ENCODE assay signal across 14 cellular contexts in the genomic region with DNA sequence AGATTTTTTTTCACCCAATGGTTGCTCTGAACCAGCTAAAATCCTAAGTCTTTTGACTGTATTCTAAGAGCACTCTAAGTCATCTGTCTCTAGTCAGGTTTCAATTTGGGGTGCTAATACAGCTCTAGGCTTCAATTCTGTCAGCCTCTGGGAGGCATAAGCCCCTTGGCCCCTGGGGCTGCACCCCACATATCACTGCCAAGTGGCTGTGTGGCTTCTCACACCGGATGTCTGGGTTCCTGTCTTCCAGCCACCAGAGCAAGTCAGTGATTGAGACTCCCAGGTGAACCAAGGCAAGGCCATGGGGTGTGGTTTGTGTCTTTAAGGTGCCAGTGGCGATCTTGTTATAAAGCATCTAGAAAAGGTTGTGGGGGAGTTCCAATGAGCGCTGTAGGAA.
DNase-seq lines count a peak whose midpoint lies in the region; ATAC-seq and TF ChIP-seq lines count a peak whose summit lies in the region.
"Had no signal": no experiment of that assay in that cellular context is flagged by ENCODE, and none has a peak within 500 bp of the region (broad histone marks: within the 10 kb centered on the region; RNA-seq: fewer than 3 reads in every experiment).

No MANE protein-coding gene starts in this region.

- no peaks in the 10 kb centered on the region for H3K27me3 ChIP-seq in gastrocnemius medialis
- H3K27me3 ChIP-seq: MG63, Peyer's patch, tibial artery had no signal

- in situ Hi-C loops in gastrocnemius medialis (cut with MboI; ENCODE audit: low sequenced_read_pairs in 4 of 4) = loop anchor here (10.0 to 25.0 kb wide), 6 partner anchors 149 to 624 kb away; no protein-coding TSS in a partner anchor

- POLR2A ChIA-PET in WTC11 (lab: Charles Lee) = no interaction called here

- no peak for DNase-seq in activated T-cell treated with anti-CD3 and anti-CD28 coated beads, Interleukin-2, amount 50 U/mL, for 24 hours
- no peak for DNase-seq in activated T-cell treated with anti-CD3 and anti-CD28 coated beads, Interleukin-2, amount 50 U/mL, for 48 hours
- DNase-seq in central memory CD8-positive, alpha-beta T cell (ENCODE audit: low spot score in 2 of 2) = no peak
- DNase-seq in gastrocnemius medialis = no peak
- DNase-seq in NCI-H2081 (lab: John Stamatoyannopoulos, UW) = no peak
- DNase-seq in WTC11 (ENCODE audit: low spot score) = no peak
- DNase-seq: effector CD4-positive, alpha-beta T cell; MG63; Peyer's patch; stimulated activated CD4-positive, alpha-beta T cell treated with anti-CD3 and anti-CD28 coated beads, Interleukin-2, amount 100 ng/mL, for 24 hours; tibial artery had no signal

- no peaks in the 10 kb centered on the region for H3K9me3 Mint-ChIP-seq in activated T-cell treated with anti-CD3 and anti-CD28 coated beads, Interleukin-2, amount 50 U/mL, for 24 hours
- H3K9me3 Mint-ChIP-seq in central memory CD8-positive, alpha-beta T cell = no peaks in the 10 kb centered on the region
- H3K9me3 Mint-ChIP-seq in WTC11 = no peaks in the 10 kb centered on the region
- H3K9me3 Mint-ChIP-seq: activated naive CD4-positive, alpha-beta T cell treated with anti-CD3 and anti-CD28 coated beads, Interleukin-2, amount 50 U/mL, for 24 hours had no signal

- H3K4me3 ChIP-seq in gastrocnemius medialis = no peak overlapping the region
- H3K4me3 ChIP-seq: MG63, Peyer's patch, tibial artery had no signal

- no peaks in the 10 kb centered on the region for H3K27me3 Mint-ChIP-seq in activated T-cell treated with anti-CD3 and anti-CD28 coated beads, Interleukin-2, amount 50 U/mL, for 24 hours
- no peaks in the 10 kb centered on the region for H3K27me3 Mint-ChIP-seq in central memory CD8-positive, alpha-beta T cell
- H3K27me3 Mint-ChIP-seq in WTC11 (ENCODE audit: low read depth) = no peaks in the 10 kb centered on the region
- H3K27me3 Mint-ChIP-seq: activated naive CD4-positive, alpha-beta T cell treated with anti-CD3 and anti-CD28 coated beads, Interleukin-2, amount 50 U/mL, for 24 hours had no signal

- intact Hi-C loops in gastrocnemius medialis (cut with DNase I; ENCODE audit: low total_unique reads) = loop anchor here (5.0 to 10.0 kb wide), 7 partner anchors 39 to 1441 kb away; a partner anchor contains a TSS

- no peak for TF ChIP-seq POLR2A in gastrocnemius medialis (IDR thresholded peaks at IDR 0.05)

- H3K4me1 ChIP-seq in gastrocnemius medialis = peaks cover 26 to 27% of the 10 kb centered on the region in 2 donors

- H3K4me1 Mint-ChIP-seq in activated T-cell treated with anti-CD3 and anti-CD28 coated beads, Interleukin-2, amount 50 U/mL, for 24 hours (ENCODE audit: low read depth) = peaks cover 12% of the 10 kb centered on the region
- H3K4me1 Mint-ChIP-seq in central memory CD8-positive, alpha-beta T cell = peaks cover 30% of the 10 kb centered on the region
- H3K4me1 Mint-ChIP-seq in WTC11 = peaks cover 23% of the 10 kb centered on the region

- H3K4me3 Mint-ChIP-seq in activated T-cell treated with anti-CD3 and anti-CD28 coated beads, Interleukin-2, amount 50 U/mL, for 24 hours = no peak overlapping the region
- H3K4me3 Mint-ChIP-seq in central memory CD8-positive, alpha-beta T cell = no peak overlapping the region
- no peak overlapping the region for H3K4me3 Mint-ChIP-seq in WTC11
- H3K4me3 Mint-ChIP-seq: activated naive CD4-positive, alpha-beta T cell treated with anti-CD3 and anti-CD28 coated beads, Interleukin-2, amount 50 U/mL, for 24 hours had no signal

- H3K36me3 Mint-ChIP-seq in activated T-cell treated with anti-CD3 and anti-CD28 coated beads, Interleukin-2, amount 50 U/mL, for 24 hours (ENCODE audit: low read depth) = peaks cover 95% of the 10 kb centered on the region
- H3K36me3 Mint-ChIP-seq in central memory CD8-positive, alpha-beta T cell (ENCODE audit: insufficient read depth) = peaks cover 55% of the 10 kb centered on the region
- H3K36me3 Mint-ChIP-seq in WTC11 = peaks cover 32% of the 10 kb centered on the region

- peaks cover 0 to 36% of the 10 kb centered on the region in 2 donors for H3K36me3 ChIP-seq in gastrocnemius medialis

- CTCF ChIA-PET in WTC11 (lab: Charles Lee) = interaction anchor here (0.9 to 1.6 kb wide), 4 partner anchors 28 to 307 kb away, joined by 3 to 5 read pairs (median 4); no protein-coding TSS in a partner anchor

- H3K9me3 ChIP-seq in gastrocnemius medialis = no peaks in the 10 kb centered on the region
- H3K9me3 ChIP-seq: MG63, Peyer's patch, tibial artery had no signal

- TF ChIP-seq CTCF in gastrocnemius medialis (IDR thresholded peaks at IDR 0.05 in 4 of 5, conservative IDR thresholded peaks at IDR 0.05 in 1 of 5) (no peak), WTC11 (IDR thresholded peaks at IDR 0.05) (no peak)

- peak overlapping the region; percentile 78 to 88 (median 80) for H3K27ac ChIP-seq in gastrocnemius medialis
- H3K27ac ChIP-seq: Peyer's patch, tibial artery had no signal

- ATAC-seq in GM18502 (IDR thresholded peaks at IDR 0.05; ENCODE audit: poor library complexity, unreplicated experiment) (peak; percentile 68), gastrocnemius medialis (peak; percentile 7 to 33), WTC11 (no peak), HG03095 (IDR thresholded peaks at IDR 0.05; ENCODE audit: unreplicated experiment) (no peak)
- peak; percentile 55 for ATAC-seq in central memory CD8-positive, alpha-beta T cell (replicated peaks; ENCODE audit: extremely low read depth, poor library complexity, severe bottlenecking)

- H3K27ac Mint-ChIP-seq in activated T-cell treated with anti-CD3 and anti-CD28 coated beads, Interleukin-2, amount 50 U/mL, for 24 hours = peak overlapping the region; percentile 68
- H3K27ac Mint-ChIP-seq in central memory CD8-positive, alpha-beta T cell (ENCODE audit: low read depth) = peak overlapping the region; percentile 49
- H3K27ac Mint-ChIP-seq in WTC11 = no peak overlapping the region
- H3K27ac Mint-ChIP-seq: activated naive CD4-positive, alpha-beta T cell treated with anti-CD3 and anti-CD28 coated beads, Interleukin-2, amount 50 U/mL, for 24 hours had no signal

TF ChIP-seq in WTC11, 78 proteins besides CTCF, POLR2A, EP300 and RAD21 (continues in another document):
- TF ChIP-seq, protein P1, sequence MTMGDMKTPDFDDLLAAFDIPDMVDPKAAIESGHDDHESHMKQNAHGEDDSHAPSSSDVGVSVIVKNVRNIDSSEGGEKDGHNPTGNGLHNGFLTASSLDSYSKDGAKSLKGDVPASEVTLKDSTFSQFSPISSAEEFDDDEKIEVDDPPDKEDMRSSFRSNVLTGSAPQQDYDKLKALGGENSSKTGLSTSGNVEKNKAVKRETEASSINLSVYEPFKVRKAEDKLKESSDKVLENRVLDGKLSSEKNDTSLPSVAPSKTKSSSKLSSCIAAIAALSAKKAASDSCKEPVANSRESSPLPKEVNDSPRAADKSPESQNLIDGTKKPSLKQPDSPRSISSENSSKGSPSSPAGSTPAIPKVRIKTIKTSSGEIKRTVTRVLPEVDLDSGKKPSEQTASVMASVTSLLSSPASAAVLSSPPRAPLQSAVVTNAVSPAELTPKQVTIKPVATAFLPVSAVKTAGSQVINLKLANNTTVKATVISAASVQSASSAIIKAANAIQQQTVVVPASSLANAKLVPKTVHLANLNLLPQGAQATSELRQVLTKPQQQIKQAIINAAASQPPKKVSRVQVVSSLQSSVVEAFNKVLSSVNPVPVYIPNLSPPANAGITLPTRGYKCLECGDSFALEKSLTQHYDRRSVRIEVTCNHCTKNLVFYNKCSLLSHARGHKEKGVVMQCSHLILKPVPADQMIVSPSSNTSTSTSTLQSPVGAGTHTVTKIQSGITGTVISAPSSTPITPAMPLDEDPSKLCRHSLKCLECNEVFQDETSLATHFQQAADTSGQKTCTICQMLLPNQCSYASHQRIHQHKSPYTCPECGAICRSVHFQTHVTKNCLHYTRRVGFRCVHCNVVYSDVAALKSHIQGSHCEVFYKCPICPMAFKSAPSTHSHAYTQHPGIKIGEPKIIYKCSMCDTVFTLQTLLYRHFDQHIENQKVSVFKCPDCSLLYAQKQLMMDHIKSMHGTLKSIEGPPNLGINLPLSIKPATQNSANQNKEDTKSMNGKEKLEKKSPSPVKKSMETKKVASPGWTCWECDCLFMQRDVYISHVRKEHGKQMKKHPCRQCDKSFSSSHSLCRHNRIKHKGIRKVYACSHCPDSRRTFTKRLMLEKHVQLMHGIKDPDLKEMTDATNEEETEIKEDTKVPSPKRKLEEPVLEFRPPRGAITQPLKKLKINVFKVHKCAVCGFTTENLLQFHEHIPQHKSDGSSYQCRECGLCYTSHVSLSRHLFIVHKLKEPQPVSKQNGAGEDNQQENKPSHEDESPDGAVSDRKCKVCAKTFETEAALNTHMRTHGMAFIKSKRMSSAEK (CRISPR knock-in tag; IDR thresholded peaks at IDR 0.05; ENCODE audit: borderline replicate concordance) = no peak
- TF ChIP-seq, protein P2, sequence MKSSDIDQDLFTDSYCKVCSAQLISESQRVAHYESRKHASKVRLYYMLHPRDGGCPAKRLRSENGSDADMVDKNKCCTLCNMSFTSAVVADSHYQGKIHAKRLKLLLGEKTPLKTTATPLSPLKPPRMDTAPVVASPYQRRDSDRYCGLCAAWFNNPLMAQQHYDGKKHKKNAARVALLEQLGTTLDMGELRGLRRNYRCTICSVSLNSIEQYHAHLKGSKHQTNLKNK (CRISPR knock-in tag; IDR thresholded peaks at IDR 0.05) = no peak
- TF ChIP-seq, protein P3, sequence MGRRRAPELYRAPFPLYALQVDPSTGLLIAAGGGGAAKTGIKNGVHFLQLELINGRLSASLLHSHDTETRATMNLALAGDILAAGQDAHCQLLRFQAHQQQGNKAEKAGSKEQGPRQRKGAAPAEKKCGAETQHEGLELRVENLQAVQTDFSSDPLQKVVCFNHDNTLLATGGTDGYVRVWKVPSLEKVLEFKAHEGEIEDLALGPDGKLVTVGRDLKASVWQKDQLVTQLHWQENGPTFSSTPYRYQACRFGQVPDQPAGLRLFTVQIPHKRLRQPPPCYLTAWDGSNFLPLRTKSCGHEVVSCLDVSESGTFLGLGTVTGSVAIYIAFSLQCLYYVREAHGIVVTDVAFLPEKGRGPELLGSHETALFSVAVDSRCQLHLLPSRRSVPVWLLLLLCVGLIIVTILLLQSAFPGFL (CRISPR knock-in tag; IDR thresholded peaks at IDR 0.05; ENCODE audit: borderline replicate concordance) = no peak
- no peak for TF ChIP-seq ZNF263 (CRISPR knock-in tag; IDR thresholded peaks at IDR 0.05; ENCODE audit: low read depth)
- TF ChIP-seq, protein P4, sequence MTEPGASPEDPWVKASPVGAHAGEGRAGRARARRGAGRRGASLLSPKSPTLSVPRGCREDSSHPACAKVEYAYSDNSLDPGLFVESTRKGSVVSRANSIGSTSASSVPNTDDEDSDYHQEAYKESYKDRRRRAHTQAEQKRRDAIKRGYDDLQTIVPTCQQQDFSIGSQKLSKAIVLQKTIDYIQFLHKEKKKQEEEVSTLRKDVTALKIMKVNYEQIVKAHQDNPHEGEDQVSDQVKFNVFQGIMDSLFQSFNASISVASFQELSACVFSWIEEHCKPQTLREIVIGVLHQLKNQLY (CRISPR knock-in tag; IDR thresholded peaks at IDR 0.05) = no peak

Comparison
In these comparisons a context has a peak if more than half of its experiments do, and no peak if none do; other contexts are left out.
1. ATAC-seq: peak in GM18502 (single experiment), central memory CD8-positive, alpha-beta T cell (single experiment) and gastrocnemius medialis (2 of 2); none in WTC11 (single experiment) and HG03095 (single experiment).